In the genomic region with DNA sequence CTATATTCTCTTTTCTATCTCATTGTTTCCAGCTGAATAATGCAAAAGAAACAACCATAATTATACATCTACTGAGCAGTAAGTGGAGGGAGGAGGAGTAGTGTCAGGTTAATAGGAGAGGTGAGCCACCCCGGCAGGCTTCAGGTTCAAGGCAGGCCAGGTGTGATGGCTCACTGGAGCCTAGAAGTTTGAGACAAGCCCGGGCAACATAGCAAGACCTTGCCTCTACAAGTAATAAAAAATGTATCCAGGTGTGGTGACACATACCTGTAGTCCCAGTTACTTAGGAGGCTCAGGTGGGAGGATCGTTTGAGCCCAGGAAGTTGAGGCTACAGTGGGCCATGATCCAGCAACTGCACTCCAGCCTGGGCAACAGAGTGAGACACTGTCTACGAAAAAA, we compare ENCODE assay signal across 1 cellular context.
A peak's percentile ranks its signal among the peaks of the same experiment; 100 is the strongest.
TF ChIP-seq lines count a peak whose summit lies in the region.

No MANE protein-coding gene starts in this region.

TF ChIP-seq in HepG2, 621 proteins besides CTCF, POLR2A, EP300 and RAD21:
- TF ChIP-seq ZNF121 (CRISPR knock-in tag; IDR thresholded peaks at IDR 0.05) (0 out of 2 replicates have a peak, but pooled peaks have one; percentile 13), FOXJ3 (CRISPR knock-in tag; IDR thresholded peaks at IDR 0.05; ENCODE audit: borderline replicate concordance) (no peak), ZNF770 (CRISPR knock-in tag; IDR thresholded peaks at IDR 0.05) (peak; percentile 27; the same call in 1 of the 2 replicates)
